ENCODE assay signal across 8 cellular contexts in the genomic region with DNA sequence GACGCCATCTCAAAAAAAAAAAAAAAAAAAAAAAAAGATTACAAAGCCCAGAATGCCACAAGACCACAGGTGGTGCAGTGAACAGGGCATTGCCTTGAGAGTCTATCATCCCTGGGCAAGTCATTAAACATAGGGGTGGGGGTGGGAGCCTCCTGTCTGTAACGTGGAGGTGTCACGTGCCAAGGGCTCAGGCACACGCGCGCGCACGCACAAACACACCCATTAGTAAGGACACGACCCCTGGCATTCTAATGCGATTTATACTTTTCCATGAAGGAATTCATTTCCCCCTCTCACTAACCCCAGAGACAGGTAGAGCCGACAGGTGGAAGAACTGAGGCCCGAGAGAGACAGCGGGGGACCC. TPM values are rescaled to one million over a fixed set of nuclear protein-coding genes. Genes with fewer than 3 reads are reported as not detected.
DNase-seq lines count a peak whose midpoint lies in the region; ATAC-seq and TF ChIP-seq lines count a peak whose summit lies in the region.

No MANE protein-coding gene starts in this region.

- peak overlapping the region; percentile 69 for H3K4me3 Mint-ChIP-seq in activated CD4-positive, alpha-beta memory T cell treated with anti-CD3 and anti-CD28 coated beads for 36 hours

- DNase-seq in heart right ventricle (no peak), left ventricle myocardium superior (no peak), suprapubic skin (ENCODE audit: low spot score in 2 of 2) (no peak), NCI-H2107 (lab: John Stamatoyannopoulos, UW) (no peak)
- no peak for DNase-seq in activated CD4-positive, alpha-beta memory T cell treated with anti-CD3 and anti-CD28 coated beads for 36 hours

- H3K27ac Mint-ChIP-seq in activated CD4-positive, alpha-beta memory T cell treated with anti-CD3 and anti-CD28 coated beads for 36 hours: no peak overlapping the region

- H3K27me3 Mint-ChIP-seq in activated CD4-positive, alpha-beta memory T cell treated with anti-CD3 and anti-CD28 coated beads for 36 hours: peaks cover 31% of the 10 kb centered on the region

- no peak for TF ChIP-seq CTCF in heart right ventricle (IDR thresholded peaks at IDR 0.05)
- no peak for TF ChIP-seq CTCF in suprapubic skin (IDR thresholded peaks at IDR 0.05)

- TF ChIP-seq EP300 in suprapubic skin (IDR thresholded peaks at IDR 0.05): no peak

- peak overlapping the region; percentile 54 to 77 (median 64) for H3K4me3 ChIP-seq in heart right ventricle
- H3K4me3 ChIP-seq in iPS-20b (ENCODE audit: low read length): peak overlapping the region; percentile 90
- H3K4me3 ChIP-seq in suprapubic skin: peak overlapping the region; percentile 70

- intact Hi-C loops in heart right ventricle (cut with DNase I): loop anchor here in 3 of 10 donors (5.0 to 10.0 kb wide), 2 partner anchors 47 to 55 kb away; no protein-coding TSS in a partner anchor
- intact Hi-C loops in left ventricle myocardium superior (cut with micrococcal nuclease): no loop called here
- intact Hi-C loops in activated CD4-positive, alpha-beta memory T cell treated with anti-CD3 and anti-CD28 coated beads for 36 hours (cut with micrococcal nuclease): no loop called here

- peak in 1 of 8 donors; percentile 1 for ATAC-seq in heart right ventricle
- ATAC-seq in left ventricle myocardium superior: no peak
- ATAC-seq in GM18519 (IDR thresholded peaks at IDR 0.05; ENCODE audit: low FRiP score, unreplicated experiment): no peak
- no peak for ATAC-seq in GM21825 (IDR thresholded peaks at IDR 0.05; ENCODE audit: unreplicated experiment)

- CTCF ChIA-PET in activated CD4-positive, alpha-beta memory T cell treated with anti-CD3 and anti-CD28 coated beads for 36 hours (lab: Charles Lee): no interaction called here

- H3K9me3 Mint-ChIP-seq in activated CD4-positive, alpha-beta memory T cell treated with anti-CD3 and anti-CD28 coated beads for 36 hours: no peaks in the 10 kb centered on the region

- 4 to 8% methylated on average over 13 of the region's 13 CpGs for WGBS in heart right ventricle, 2 donors
- 4% methylated on average over 12 of the region's 13 CpGs for WGBS in suprapubic skin

- H3K4me1 Mint-ChIP-seq in activated CD4-positive, alpha-beta memory T cell treated with anti-CD3 and anti-CD28 coated beads for 36 hours (ENCODE audit: low read depth): peaks cover 24% of the 10 kb centered on the region

- H3K27ac ChIP-seq in heart right ventricle (peak overlapping the region in 6 of 10 donors; percentile 35 to 68 (median 52)), iPS-20b (ENCODE audit: low read length) (no peak overlapping the region), suprapubic skin (no peak overlapping the region)

- H3K36me3 ChIP-seq in heart right ventricle: no peaks in the 10 kb centered on the region
- no peaks in the 10 kb centered on the region for H3K36me3 ChIP-seq in iPS-20b (ENCODE audit: insufficient read depth, low read depth, low read length)
- H3K36me3 ChIP-seq in suprapubic skin: no peaks in the 10 kb centered on the region

- H3K4me1 ChIP-seq in heart right ventricle (peaks cover 8 to 47% (median 27%) of the 10 kb centered on the region in 9 donors), iPS-20b (ENCODE audit: insufficient read depth, low read length) (peaks cover 18% of the 10 kb centered on the region; the same call in 1 of the 2 replicates), suprapubic skin (peaks cover 46% of the 10 kb centered on the region)

- H3K9me3 ChIP-seq in heart right ventricle: no peaks in the 10 kb centered on the region
- H3K9me3 ChIP-seq in iPS-20b (ENCODE audit: insufficient read depth, low read depth, low read length): no peaks in the 10 kb centered on the region
- no peaks in the 10 kb centered on the region for H3K9me3 ChIP-seq in suprapubic skin

- H3K9ac ChIP-seq in iPS-20b (ENCODE audit: low read depth, low read length): peak overlapping the region; percentile 60; the same call in 1 of the 2 replicates

- POLR2A ChIA-PET in activated CD4-positive, alpha-beta memory T cell treated with anti-CD3 and anti-CD28 coated beads for 36 hours (lab: Charles Lee): no interaction called here

- H3K27me3 ChIP-seq in heart right ventricle: peaks cover 0 to 26% (median 0%) of the 10 kb centered on the region in 7 donors
- H3K27me3 ChIP-seq in iPS-20b (ENCODE audit: insufficient read depth, low read length): peaks cover 65% of the 10 kb centered on the region
- H3K27me3 ChIP-seq in suprapubic skin: no peaks in the 10 kb centered on the region

- H3K36me3 Mint-ChIP-seq in activated CD4-positive, alpha-beta memory T cell treated with anti-CD3 and anti-CD28 coated beads for 36 hours: no peaks in the 10 kb centered on the region

- no peak for TF ChIP-seq POLR2A in suprapubic skin (IDR thresholded peaks at IDR 0.05)

RNA-seq across cellular contexts. Expression of gene GCAT, which starts 5.8 kb away (rescaled TPM):
- total RNA-seq in heart right ventricle (10 to 100 TPM; 26.7 to 47.8 (median 41.5) TPM), left ventricle myocardium superior (42.0 TPM), suprapubic skin (10 to 100 TPM; 11.3 to 34.5 (median 20.1) TPM)
- polyA plus RNA-seq in heart right ventricle: 10 to 100 TPM; 29.4 to 63.0 TPM
- 10 to 100 TPM; 21.8 TPM for total RNA-seq in activated CD4-positive, alpha-beta memory T cell treated with anti-CD3 and anti-CD28 coated beads for 36 hours

RNA-seq across cellular contexts. Expression of gene GALR3, which starts 21.3 kb away (rescaled TPM):
- total RNA-seq in heart right ventricle (not detected), left ventricle myocardium superior (not detected), suprapubic skin (not detected)
- under 1 TPM in 1 of 2 donors, not detected in 1; 0.03 TPM for polyA plus RNA-seq in heart right ventricle
- under 1 TPM in 1 of 2 experiments, not detected in 1; 0.19 TPM for total RNA-seq in activated CD4-positive, alpha-beta memory T cell treated with anti-CD3 and anti-CD28 coated beads for 36 hours

RNA-seq across cellular contexts. Expression of gene ANKRD54, which starts 42.2 kb away (rescaled TPM):
- total RNA-seq in heart right ventricle (10 to 100 TPM; 11.2 to 21.5 (median 14.4) TPM), left ventricle myocardium superior (17.8 TPM), suprapubic skin (10 to 100 TPM; 22.7 to 38.6 (median 32.7) TPM)
- 10 to 100 TPM; 17.4 to 19.4 TPM for polyA plus RNA-seq in heart right ventricle
- total RNA-seq in activated CD4-positive, alpha-beta memory T cell treated with anti-CD3 and anti-CD28 coated beads for 36 hours: 10 to 100 TPM; 16.9 to 17.5 TPM

RNA-seq across cellular contexts. Expression of gene EIF3L, which starts 47.3 kb away (rescaled TPM):
- 100 to 1,000 TPM; 304 to 489 (median 445) TPM for total RNA-seq in heart right ventricle
- 100 to 1,000 TPM; 135 to 250 TPM for polyA plus RNA-seq in heart right ventricle
- 403 TPM for total RNA-seq in left ventricle myocardium superior
- 100 to 1,000 TPM; 656 to 664 TPM for total RNA-seq in activated CD4-positive, alpha-beta memory T cell treated with anti-CD3 and anti-CD28 coated beads for 36 hours
- total RNA-seq in suprapubic skin: 100 to 1,000 TPM; 379 to 589 (median 576) TPM

Comparison
In these comparisons a context has a peak if more than half of its experiments do, and no peak if none do; other contexts are left out.
1. H3K27ac ChIP-seq: peak in heart right ventricle (6 of 10); none in iPS-20b (single experiment) and suprapubic skin (single experiment).
2. Peak in every context shown above with its lines, with median percentiles within 50 percentile points of each other: H3K4me3 ChIP-seq.